1 cellular context compared by ENCODE assay signal in the genomic region with DNA sequence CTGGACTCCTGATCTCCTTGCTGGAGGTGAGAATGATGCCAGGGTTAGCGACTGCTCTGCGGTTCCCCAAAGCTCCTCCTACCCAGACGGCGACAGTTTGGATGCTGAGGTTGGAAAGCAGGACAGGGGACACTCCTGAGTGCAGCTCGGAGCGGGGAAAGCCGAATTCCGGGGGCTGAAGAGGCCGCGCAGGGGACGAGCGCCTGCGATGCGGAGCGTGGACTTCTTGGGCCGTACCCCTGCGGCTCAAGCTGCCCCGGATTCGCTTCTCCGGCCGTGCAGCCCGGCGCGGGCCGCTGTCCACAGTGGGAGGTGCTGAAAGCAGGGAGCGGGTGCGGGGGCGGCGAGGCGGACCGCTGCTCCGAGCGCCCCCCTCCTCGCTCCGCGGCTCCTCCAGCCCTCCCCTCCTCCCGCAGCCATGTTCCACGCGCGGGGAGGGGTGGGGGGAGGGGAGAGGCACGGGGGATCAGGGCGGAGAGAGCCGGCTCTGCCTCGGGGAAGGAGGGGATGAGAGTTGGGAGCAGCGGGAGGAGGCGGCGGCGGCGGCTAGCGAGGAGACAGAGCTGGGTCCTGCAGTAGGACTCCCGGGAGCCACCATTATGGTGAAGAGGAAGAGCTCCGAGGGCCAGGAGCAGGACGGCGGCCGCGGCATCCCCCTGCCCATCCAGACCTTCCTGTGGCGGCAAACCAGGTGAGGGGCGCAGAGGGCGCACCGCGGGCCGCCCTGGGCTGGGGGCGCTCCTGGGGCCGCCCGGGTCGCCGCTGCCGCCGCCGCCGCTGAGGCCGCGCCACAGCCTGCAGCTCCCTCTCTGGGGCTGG.
A peak's percentile ranks its signal among the peaks of the same experiment; 100 is the strongest.
TF ChIP-seq lines count a peak whose summit lies in the region.

A gene with protein sequence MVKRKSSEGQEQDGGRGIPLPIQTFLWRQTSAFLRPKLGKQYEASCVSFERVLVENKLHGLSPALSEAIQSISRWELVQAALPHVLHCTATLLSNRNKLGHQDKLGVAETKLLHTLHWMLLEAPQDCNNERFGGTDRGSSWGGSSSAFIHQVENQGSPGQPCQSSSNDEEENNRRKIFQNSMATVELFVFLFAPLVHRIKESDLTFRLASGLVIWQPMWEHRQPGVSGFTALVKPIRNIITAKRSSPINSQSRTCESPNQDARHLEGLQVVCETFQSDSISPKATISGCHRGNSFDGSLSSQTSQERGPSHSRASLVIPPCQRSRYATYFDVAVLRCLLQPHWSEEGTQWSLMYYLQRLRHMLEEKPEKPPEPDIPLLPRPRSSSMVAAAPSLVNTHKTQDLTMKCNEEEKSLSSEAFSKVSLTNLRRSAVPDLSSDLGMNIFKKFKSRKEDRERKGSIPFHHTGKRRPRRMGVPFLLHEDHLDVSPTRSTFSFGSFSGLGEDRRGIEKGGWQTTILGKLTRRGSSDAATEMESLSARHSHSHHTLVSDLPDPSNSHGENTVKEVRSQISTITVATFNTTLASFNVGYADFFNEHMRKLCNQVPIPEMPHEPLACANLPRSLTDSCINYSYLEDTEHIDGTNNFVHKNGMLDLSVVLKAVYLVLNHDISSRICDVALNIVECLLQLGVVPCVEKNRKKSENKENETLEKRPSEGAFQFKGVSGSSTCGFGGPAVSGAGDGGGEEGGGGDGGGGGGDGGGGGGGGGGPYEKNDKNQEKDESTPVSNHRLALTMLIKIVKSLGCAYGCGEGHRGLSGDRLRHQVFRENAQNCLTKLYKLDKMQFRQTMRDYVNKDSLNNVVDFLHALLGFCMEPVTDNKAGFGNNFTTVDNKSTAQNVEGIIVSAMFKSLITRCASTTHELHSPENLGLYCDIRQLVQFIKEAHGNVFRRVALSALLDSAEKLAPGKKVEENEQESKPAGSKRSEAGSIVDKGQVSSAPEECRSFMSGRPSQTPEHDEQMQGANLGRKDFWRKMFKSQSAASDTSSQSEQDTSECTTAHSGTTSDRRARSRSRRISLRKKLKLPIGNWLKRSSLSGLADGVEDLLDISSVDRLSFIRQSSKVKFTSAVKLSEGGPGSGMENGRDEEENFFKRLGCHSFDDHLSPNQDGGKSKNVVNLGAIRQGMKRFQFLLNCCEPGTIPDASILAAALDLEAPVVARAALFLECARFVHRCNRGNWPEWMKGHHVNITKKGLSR (N-terminal part only) (plus strand): TSS at position 359 of the 819 bp plus-strand sequence. CDS start 241 bp downstream, at position 600.

TF ChIP-seq in HepG2, 621 proteins besides CTCF, POLR2A, EP300 and RAD21 (continues in another document):
- TF ChIP-seq MAFF (IDR thresholded peaks at IDR 0.05; ENCODE audit: low read depth, low read length) (no peak), TBL1XR1 (IDR thresholded peaks at IDR 0.05; ENCODE audit: borderline replicate concordance, low read length, partially characterized antibody) (no peak), NAIF1 (CRISPR knock-in tag; IDR thresholded peaks at IDR 0.05; ENCODE audit: borderline replicate concordance) (peak; percentile 41; the same call in 1 of the 2 replicates), ZNF441 (CRISPR knock-in tag; IDR thresholded peaks at IDR 0.05; ENCODE audit: borderline replicate concordance) (peak; percentile 95), ZNF160 (CRISPR knock-in tag; IDR thresholded peaks at IDR 0.05) (peak; percentile 95), RAD51 (IDR thresholded peaks at IDR 0.05; ENCODE audit: borderline replicate concordance) (no peak), MLLT10 (CRISPR knock-in tag; IDR thresholded peaks at IDR 0.05) (no peak), PAF1 (CRISPR knock-in tag; IDR thresholded peaks at IDR 0.05) (no peak), HMGA1 (CRISPR knock-in tag; conservative IDR thresholded peaks at IDR 0.05) (no peak), MIER3 (CRISPR knock-in tag; IDR thresholded peaks at IDR 0.05; ENCODE audit: borderline replicate concordance) (peak; percentile 91; the same call in 1 of the 2 replicates), POLR2G (IDR thresholded peaks at IDR 0.05; ENCODE audit: low read depth, low read length) (no peak), SPEN (CRISPR knock-in tag; IDR thresholded peaks at IDR 0.05; ENCODE audit: low read depth) (peak; percentile 84), ZNF292 (CRISPR knock-in tag; IDR thresholded peaks at IDR 0.05; ENCODE audit: borderline replicate concordance, low read depth) (no peak), ZNF382 (CRISPR knock-in tag; IDR thresholded peaks at IDR 0.05; ENCODE audit: borderline replicate concordance) (no peak), ZNF10 (CRISPR knock-in tag; IDR thresholded peaks at IDR 0.05; ENCODE audit: borderline replicate concordance, low read depth) (no peak), ARNT2 (CRISPR knock-in tag; IDR thresholded peaks at IDR 0.05; ENCODE audit: low read depth) (peak; percentile 98), SRSF1 (optimal IDR thresholded peaks at IDR 0.05; ENCODE audit: low read depth, low read length) (peak; percentile 59), RARA (CRISPR knock-in tag; IDR thresholded peaks at IDR 0.05) (peak; percentile 77), ZBTB1 (CRISPR knock-in tag; IDR thresholded peaks at IDR 0.05; ENCODE audit: borderline replicate concordance) (peak; percentile 90; the same call in 1 of the 2 replicates)
- TF ChIP-seq, protein P1, sequence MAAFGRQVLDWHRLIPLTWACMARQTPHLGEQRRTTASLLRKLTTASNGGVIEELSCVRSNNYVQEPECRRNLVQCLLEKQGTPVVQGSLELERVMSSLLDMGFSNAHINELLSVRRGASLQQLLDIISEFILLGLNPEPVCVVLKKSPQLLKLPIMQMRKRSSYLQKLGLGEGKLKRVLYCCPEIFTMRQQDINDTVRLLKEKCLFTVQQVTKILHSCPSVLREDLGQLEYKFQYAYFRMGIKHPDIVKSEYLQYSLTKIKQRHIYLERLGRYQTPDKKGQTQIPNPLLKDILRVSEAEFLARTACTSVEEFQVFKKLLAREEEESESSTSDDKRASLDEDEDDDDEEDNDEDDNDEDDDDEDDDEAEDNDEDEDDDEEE (CRISPR knock-in tag; IDR thresholded peaks at IDR 0.05): peak; percentile 95
- TF ChIP-seq, protein P2, sequence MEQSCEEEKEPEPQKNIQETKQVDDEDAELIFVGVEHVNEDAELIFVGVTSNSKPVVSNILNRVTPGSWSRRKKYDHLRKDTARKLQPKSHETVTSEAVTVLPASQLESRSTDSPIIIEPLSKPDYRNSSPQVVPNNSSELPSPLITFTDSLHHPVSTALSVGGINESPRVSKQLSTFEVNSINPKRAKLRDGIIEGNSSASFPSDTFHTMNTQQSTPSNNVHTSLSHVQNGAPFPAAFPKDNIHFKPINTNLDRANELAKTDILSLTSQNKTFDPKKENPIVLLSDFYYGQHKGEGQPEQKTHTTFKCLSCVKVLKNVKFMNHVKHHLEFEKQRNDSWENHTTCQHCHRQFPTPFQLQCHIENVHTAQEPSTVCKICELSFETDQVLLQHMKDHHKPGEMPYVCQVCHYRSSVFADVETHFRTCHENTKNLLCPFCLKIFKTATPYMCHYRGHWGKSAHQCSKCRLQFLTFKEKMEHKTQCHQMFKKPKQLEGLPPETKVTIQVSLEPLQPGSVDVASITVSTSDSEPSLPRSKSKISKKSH (CRISPR knock-in tag; IDR thresholded peaks at IDR 0.05; ENCODE audit: borderline replicate concordance): peak; percentile 98
- TF ChIP-seq, protein P3, sequence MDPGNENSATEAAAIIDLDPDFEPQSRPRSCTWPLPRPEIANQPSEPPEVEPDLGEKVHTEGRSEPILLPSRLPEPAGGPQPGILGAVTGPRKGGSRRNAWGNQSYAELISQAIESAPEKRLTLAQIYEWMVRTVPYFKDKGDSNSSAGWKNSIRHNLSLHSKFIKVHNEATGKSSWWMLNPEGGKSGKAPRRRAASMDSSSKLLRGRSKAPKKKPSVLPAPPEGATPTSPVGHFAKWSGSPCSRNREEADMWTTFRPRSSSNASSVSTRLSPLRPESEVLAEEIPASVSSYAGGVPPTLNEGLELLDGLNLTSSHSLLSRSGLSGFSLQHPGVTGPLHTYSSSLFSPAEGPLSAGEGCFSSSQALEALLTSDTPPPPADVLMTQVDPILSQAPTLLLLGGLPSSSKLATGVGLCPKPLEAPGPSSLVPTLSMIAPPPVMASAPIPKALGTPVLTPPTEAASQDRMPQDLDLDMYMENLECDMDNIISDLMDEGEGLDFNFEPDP (CRISPR knock-in tag; conservative IDR thresholded peaks at IDR 0.05): no peak
- TF ChIP-seq, protein P4, sequence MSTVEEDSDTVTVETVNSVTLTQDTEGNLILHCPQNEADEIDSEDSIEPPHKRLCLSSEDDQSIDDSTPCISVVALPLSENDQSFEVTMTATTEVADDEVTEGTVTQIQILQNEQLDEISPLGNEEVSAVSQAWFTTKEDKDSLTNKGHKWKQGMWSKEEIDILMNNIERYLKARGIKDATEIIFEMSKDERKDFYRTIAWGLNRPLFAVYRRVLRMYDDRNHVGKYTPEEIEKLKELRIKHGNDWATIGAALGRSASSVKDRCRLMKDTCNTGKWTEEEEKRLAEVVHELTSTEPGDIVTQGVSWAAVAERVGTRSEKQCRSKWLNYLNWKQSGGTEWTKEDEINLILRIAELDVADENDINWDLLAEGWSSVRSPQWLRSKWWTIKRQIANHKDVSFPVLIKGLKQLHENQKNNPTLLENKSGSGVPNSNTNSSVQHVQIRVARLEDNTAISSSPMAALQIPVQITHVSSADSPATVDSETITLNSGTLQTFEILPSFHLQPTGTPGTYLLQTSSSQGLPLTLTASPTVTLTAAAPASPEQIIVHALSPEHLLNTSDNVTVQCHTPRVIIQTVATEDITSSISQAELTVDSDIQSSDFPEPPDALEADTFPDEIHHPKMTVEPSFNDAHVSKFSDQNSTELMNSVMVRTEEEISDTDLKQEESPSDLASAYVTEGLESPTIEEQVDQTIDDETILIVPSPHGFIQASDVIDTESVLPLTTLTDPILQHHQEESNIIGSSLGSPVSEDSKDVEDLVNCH (CRISPR knock-in tag; IDR thresholded peaks at IDR 0.05): peak; percentile 85; the same call in 1 of the 2 replicates
- TF ChIP-seq, protein P5, sequence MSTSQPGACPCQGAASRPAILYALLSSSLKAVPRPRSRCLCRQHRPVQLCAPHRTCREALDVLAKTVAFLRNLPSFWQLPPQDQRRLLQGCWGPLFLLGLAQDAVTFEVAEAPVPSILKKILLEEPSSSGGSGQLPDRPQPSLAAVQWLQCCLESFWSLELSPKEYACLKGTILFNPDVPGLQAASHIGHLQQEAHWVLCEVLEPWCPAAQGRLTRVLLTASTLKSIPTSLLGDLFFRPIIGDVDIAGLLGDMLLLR (CRISPR knock-in tag; IDR thresholded peaks at IDR 0.05): peak; percentile 94
- TF ChIP-seq, protein P6, sequence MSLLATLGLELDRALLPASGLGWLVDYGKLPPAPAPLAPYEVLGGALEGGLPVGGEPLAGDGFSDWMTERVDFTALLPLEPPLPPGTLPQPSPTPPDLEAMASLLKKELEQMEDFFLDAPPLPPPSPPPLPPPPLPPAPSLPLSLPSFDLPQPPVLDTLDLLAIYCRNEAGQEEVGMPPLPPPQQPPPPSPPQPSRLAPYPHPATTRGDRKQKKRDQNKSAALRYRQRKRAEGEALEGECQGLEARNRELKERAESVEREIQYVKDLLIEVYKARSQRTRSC (CRISPR knock-in tag; IDR thresholded peaks at IDR 0.05; ENCODE audit: low read depth): peak; percentile 87
- TF ChIP-seq, protein P7, sequence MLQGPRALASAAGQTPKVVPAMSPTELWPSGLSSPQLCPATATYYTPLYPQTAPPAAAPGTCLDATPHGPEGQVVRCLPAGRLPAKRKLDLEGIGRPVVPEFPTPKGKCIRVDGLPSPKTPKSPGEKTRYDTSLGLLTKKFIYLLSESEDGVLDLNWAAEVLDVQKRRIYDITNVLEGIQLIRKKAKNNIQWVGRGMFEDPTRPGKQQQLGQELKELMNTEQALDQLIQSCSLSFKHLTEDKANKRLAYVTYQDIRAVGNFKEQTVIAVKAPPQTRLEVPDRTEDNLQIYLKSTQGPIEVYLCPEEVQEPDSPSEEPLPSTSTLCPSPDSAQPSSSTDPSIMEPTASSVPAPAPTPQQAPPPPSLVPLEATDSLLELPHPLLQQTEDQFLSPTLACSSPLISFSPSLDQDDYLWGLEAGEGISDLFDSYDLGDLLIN (CRISPR knock-in tag; IDR thresholded peaks at IDR 0.05; ENCODE audit: borderline replicate concordance): no peak; the same call in 1 of the 2 replicates
- TF ChIP-seq, protein P8, sequence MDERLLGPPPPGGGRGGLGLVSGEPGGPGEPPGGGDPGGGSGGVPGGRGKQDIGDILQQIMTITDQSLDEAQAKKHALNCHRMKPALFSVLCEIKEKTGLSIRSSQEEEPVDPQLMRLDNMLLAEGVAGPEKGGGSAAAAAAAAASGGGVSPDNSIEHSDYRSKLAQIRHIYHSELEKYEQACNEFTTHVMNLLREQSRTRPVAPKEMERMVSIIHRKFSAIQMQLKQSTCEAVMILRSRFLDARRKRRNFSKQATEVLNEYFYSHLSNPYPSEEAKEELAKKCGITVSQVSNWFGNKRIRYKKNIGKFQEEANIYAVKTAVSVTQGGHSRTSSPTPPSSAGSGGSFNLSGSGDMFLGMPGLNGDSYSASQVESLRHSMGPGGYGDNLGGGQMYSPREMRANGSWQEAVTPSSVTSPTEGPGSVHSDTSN (CRISPR knock-in tag; IDR thresholded peaks at IDR 0.05): no peak
- TF ChIP-seq, protein P9, sequence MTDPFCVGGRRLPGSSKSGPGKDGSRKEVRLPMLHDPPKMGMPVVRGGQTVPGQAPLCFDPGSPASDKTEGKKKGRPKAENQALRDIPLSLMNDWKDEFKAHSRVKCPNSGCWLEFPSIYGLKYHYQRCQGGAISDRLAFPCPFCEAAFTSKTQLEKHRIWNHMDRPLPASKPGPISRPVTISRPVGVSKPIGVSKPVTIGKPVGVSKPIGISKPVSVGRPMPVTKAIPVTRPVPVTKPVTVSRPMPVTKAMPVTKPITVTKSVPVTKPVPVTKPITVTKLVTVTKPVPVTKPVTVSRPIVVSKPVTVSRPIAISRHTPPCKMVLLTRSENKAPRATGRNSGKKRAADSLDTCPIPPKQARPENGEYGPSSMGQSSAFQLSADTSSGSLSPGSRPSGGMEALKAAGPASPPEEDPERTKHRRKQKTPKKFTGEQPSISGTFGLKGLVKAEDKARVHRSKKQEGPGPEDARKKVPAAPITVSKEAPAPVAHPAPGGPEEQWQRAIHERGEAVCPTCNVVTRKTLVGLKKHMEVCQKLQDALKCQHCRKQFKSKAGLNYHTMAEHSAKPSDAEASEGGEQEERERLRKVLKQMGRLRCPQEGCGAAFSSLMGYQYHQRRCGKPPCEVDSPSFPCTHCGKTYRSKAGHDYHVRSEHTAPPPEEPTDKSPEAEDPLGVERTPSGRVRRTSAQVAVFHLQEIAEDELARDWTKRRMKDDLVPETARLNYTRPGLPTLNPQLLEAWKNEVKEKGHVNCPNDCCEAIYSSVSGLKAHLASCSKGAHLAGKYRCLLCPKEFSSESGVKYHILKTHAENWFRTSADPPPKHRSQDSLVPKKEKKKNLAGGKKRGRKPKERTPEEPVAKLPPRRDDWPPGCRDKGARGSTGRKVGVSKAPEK (CRISPR knock-in tag; IDR thresholded peaks at IDR 0.05; ENCODE audit: borderline replicate concordance): 0 out of 2 replicates have a peak, but pooled peaks have one; percentile 77
